ENCODE assay signal across 19 cellular contexts in the genomic region with DNA sequence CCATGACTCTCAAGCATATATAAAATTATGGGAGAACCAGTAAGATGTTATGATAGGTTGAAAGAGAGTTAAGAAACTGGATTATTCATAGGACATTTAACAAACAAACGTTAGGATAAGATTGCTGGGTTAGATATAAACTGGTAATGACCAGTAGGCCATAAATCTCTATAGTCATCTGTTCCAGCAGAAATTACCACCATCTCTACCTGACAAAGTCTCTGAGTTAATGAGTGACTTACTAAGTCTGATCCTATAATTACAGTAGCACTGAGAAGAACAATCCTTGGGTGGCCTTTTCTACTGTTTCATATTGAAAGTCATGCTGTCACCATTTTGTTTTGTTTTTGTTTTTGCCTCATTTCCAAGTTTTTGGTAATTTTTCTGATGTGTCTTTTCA.
"Had no signal": no experiment of that assay in that cellular context is flagged by ENCODE, and none has a peak within 500 bp of the region (broad histone marks: within the 10 kb centered on the region; RNA-seq: fewer than 3 reads in every experiment).

No MANE protein-coding gene starts in this region.

- H3K27ac ChIP-seq: WERI-Rb-1 had no signal

- ATAC-seq: activated CD4-positive, alpha-beta T cell treated with anti-CD3 and anti-CD28 coated beads for 36 hours; activated CD8-positive, alpha-beta T cell treated with anti-CD3 and anti-CD28 coated beads for 36 hours; activated T-cell treated with anti-CD3 and anti-CD28 coated beads, Interleukin-2, amount 50 U/mL, for 72 hours; K562 had no signal

- H3K4me3 ChIP-seq: K562 had no signal

- FAIRE-seq: K562 had no signal

- DNase-seq: activated CD4-positive, alpha-beta T cell treated with anti-CD3 and anti-CD28 coated beads for 36 hours; activated CD4-positive, alpha-beta T cell treated with anti-CD3 and anti-CD28 coated beads, Interleukin-2, amount 50 U/mL, for 1 hour; activated CD8-positive, alpha-beta memory T cell treated with anti-CD3 and anti-CD28 coated beads, Interleukin-2, amount 50 U/mL, for 4 hours; activated CD8-positive, alpha-beta T cell treated with anti-CD3 and anti-CD28 coated beads for 36 hours; activated gamma-delta T cell treated with Interleukin-2 at 50 U/mL for 16 hours; activated naive CD4-positive, alpha-beta T cell treated with anti-CD3 and anti-CD28 coated beads, Interleukin-2, amount 10 ng/mL, durations not matched to agents 7 days and 5 days; activated naive CD8-positive, alpha-beta T cell treated with anti-CD3 and anti-CD28 coated beads for 36 hours; activated T-cell treated with anti-CD3 and anti-CD28 coated beads, Interleukin-2, amount 50 U/mL, for 72 hours; Kasumi-1; NCI-H1930; NCI-H2171; NCI-H2227 treated with DMSO at 0.1 percent for 48 hours; NCI-H526; NCI-H82; SIG-M5; T-helper 2 cell; T1000; WERI-Rb-1 had no signal

- H3K36me3 ChIP-seq: WERI-Rb-1 had no signal
